ENCODE assay signal across 21 cellular contexts in genomic region chr7:128767475-128768110, GRCh38. TPM values are rescaled to one million over a fixed set of nuclear protein-coding genes. Genes with fewer than 3 reads are reported as not detected.
"Had no signal": no experiment of that assay in that cellular context is flagged by ENCODE, and none has a peak within 500 bp of the region (broad histone marks: within the 10 kb centered on the region; RNA-seq: fewer than 3 reads in every experiment).

No MANE protein-coding gene starts in this region.

- H3K4me1 ChIP-seq: colonic mucosa, esophagus squamous epithelium, parathyroid adenoma had no signal

- H3K4me1 Mint-ChIP-seq: activated CD4-positive, alpha-beta T cell treated with anti-CD3 and anti-CD28 coated beads, Interleukin-2, amount 10 ng/mL, durations not matched to agents 24 days and 14 days; immature natural killer cell; mesothelial cell of epicardium; naive thymus-derived CD4-positive, alpha-beta T cell; T-helper 17 cell had no signal

- H3K27me3 ChIP-seq: colonic mucosa, esophagus squamous epithelium, neutrophil had no signal

- H3K27ac Mint-ChIP-seq: activated CD4-positive, alpha-beta T cell treated with anti-CD3 and anti-CD28 coated beads, Interleukin-2, amount 10 ng/mL, durations not matched to agents 24 days and 14 days; mesothelial cell of epicardium; T-helper 17 cell; type B pancreatic cell had no signal

- H3K4me3 Mint-ChIP-seq: activated CD4-positive, alpha-beta T cell treated with anti-CD3 and anti-CD28 coated beads, Interleukin-2, amount 10 ng/mL, durations not matched to agents 24 days and 14 days; immature natural killer cell; mesothelial cell of epicardium; naive thymus-derived CD4-positive, alpha-beta T cell; T-helper 17 cell; type B pancreatic cell had no signal

- H3K27ac ChIP-seq: colonic mucosa, esophagus squamous epithelium, neutrophil, parathyroid adenoma, skin epidermis had no signal

- H3K9me3 ChIP-seq: colonic mucosa, esophagus squamous epithelium, neutrophil had no signal

- H3K4me3 ChIP-seq: colonic mucosa, esophagus squamous epithelium, lung, skin epidermis had no signal

- ATAC-seq: naive thymus-derived CD4-positive, alpha-beta T cell; T-helper 17 cell had no signal

- H3K36me3 ChIP-seq: colonic mucosa had no signal

- H3K27me3 Mint-ChIP-seq: activated CD4-positive, alpha-beta T cell treated with anti-CD3 and anti-CD28 coated beads, Interleukin-2, amount 10 ng/mL, durations not matched to agents 24 days and 14 days; naive thymus-derived CD4-positive, alpha-beta T cell; T-helper 17 cell; type B pancreatic cell had no signal

- H3K79me2 ChIP-seq: parathyroid adenoma had no signal

- H3K9ac ChIP-seq: parathyroid adenoma had no signal

- H3K9me3 Mint-ChIP-seq: activated CD4-positive, alpha-beta T cell treated with anti-CD3 and anti-CD28 coated beads, Interleukin-2, amount 10 ng/mL, durations not matched to agents 24 days and 14 days; immature natural killer cell; mesothelial cell of epicardium; naive thymus-derived CD4-positive, alpha-beta T cell; type B pancreatic cell had no signal

- H2AFZ ChIP-seq: parathyroid adenoma had no signal

- DNase-seq: activated CD4-positive, alpha-beta T cell treated with anti-CD3 and anti-CD28 coated beads, Interleukin-2, amount 10 ng/mL, durations not matched to agents 24 days and 14 days; activated CD4-positive, CD25-positive, alpha-beta regulatory T cell; activated CD8-positive, alpha-beta memory T cell treated with anti-CD3 and anti-CD28 coated beads for 24 hours; aorta; colonic mucosa; esophagus squamous epithelium; foreskin fibroblast; immature natural killer cell; naive thymus-derived CD4-positive, alpha-beta T cell; retina; SIG-M5; stimulated activated CD4-positive, alpha-beta T cell treated with anti-CD3 and anti-CD28 coated beads, Interleukin-15, amount 100 ng/mL, for 24 hours; stimulated activated CD4-positive, alpha-beta T cell treated with anti-CD3 and anti-CD28 coated beads, Interleukin-4, amount 100 ng/mL, for 1 hour; stimulated activated naive CD4-positive, alpha-beta T cell treated with Interleukin-2 at 50 U/mL for 16 hours; T-helper 17 cell had no signal

RNA-seq across cellular contexts. Expression of gene OPN1SW, which starts 8.0 kb away (rescaled TPM):
- total RNA-seq: activated CD4-positive, alpha-beta T cell treated with anti-CD3 and anti-CD28 coated beads, Interleukin-2, amount 10 ng/mL, durations not matched to agents 24 days and 14 days; aorta; colonic mucosa; esophagus squamous epithelium; lung; mesothelial cell of epicardium; naive thymus-derived CD4-positive, alpha-beta T cell; T-helper 17 cell had no signal
- polyA plus RNA-seq: aorta; immature natural killer cell; lung; naive thymus-derived CD4-positive, alpha-beta T cell had no signal
